In the genomic region with DNA sequence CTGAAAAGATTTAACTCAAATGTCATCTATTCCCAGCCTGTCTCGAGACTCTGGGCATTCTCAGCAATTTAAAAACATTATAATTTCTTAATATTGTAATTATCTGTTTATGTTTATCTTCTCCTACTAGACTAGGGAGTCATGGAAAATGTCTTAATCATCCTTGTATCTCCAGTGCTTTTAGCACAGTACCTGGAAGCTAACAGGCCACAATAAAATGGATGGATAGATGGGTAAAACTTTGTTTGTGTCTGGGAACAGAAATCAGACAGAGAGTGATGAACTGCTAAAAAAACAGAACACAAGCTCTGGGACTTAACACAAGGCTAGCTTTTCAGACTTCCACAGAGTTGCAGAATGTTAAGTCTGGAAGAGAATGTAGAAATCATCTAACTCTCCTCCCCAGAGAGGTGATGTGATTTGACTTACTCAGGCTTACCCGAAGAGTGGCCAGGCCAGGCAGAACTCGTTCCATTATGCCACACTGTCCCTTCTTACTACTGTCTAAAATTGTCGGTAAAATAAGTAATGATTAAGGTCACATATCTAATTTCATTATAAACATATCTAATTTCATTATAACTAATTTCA, we compare ENCODE assay signal across 1 cellular context.
TF ChIP-seq lines count a peak whose summit lies in the region.

No MANE protein-coding gene starts in this region.

TF ChIP-seq in IMR-90, 13 proteins besides CTCF, POLR2A, EP300 and RAD21 (continued from another document):
- TF ChIP-seq, protein P1, sequence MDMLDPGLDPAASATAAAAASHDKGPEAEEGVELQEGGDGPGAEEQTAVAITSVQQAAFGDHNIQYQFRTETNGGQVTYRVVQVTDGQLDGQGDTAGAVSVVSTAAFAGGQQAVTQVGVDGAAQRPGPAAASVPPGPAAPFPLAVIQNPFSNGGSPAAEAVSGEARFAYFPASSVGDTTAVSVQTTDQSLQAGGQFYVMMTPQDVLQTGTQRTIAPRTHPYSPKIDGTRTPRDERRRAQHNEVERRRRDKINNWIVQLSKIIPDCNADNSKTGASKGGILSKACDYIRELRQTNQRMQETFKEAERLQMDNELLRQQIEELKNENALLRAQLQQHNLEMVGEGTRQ (IDR thresholded peaks at IDR 0.05; ENCODE audit: low read depth, low read length) = no peak
- TF ChIP-seq MXI1 (IDR thresholded peaks at IDR 0.05; ENCODE audit: borderline replicate concordance, low read depth, low read length) = no peak
- TF ChIP-seq, protein P2, sequence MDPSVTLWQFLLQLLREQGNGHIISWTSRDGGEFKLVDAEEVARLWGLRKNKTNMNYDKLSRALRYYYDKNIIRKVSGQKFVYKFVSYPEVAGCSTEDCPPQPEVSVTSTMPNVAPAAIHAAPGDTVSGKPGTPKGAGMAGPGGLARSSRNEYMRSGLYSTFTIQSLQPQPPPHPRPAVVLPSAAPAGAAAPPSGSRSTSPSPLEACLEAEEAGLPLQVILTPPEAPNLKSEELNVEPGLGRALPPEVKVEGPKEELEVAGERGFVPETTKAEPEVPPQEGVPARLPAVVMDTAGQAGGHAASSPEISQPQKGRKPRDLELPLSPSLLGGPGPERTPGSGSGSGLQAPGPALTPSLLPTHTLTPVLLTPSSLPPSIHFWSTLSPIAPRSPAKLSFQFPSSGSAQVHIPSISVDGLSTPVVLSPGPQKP (IDR thresholded peaks at IDR 0.05; ENCODE audit: borderline replicate concordance, low read depth, low read length) = no peak
- TF ChIP-seq MAZ (IDR thresholded peaks at IDR 0.05; ENCODE audit: borderline replicate concordance, low read depth, low read length) = no peak
- no peak for TF ChIP-seq BHLHE40 (IDR thresholded peaks at IDR 0.05; ENCODE audit: low read depth, low read length)
